In genomic region chr12:2944401-2945047, GRCh38 we compare ENCODE assay signal across 8 cellular contexts. TPM values are rescaled to one million over a fixed set of nuclear protein-coding genes. Genes with fewer than 3 reads are reported as not detected.
DNase-seq lines count a peak whose midpoint lies in the region; ATAC-seq and TF ChIP-seq lines count a peak whose summit lies in the region.

No MANE protein-coding gene starts in this region.

- H3K9me3 ChIP-seq in right atrium auricular region: no peaks in the 10 kb centered on the region
- H3K9me3 ChIP-seq in skeletal muscle tissue (ENCODE audit: control insufficient read depth in 3 of 3, low read length in 3 of 3): no peaks in the 10 kb centered on the region

- DNase-seq in AML-193 (lab: John Stamatoyannopoulos, UW): peak; percentile 10 to 11
- no peak for DNase-seq in HFF-Myc (ENCODE audit: extremely low read depth, low read depth)
- DNase-seq in activated naive CD8-positive, alpha-beta T cell treated with anti-CD3 and anti-CD28 coated beads, Interleukin-2, amount 50 U/mL, for 16 hours (ENCODE audit: low read depth, low spot score): peak; percentile 15
- peak; percentile 66 for DNase-seq in right atrium auricular region (ENCODE audit: low spot score)

- peaks cover 0 to 21% of the 10 kb centered on the region in 2 donors for H3K4me1 ChIP-seq in right atrium auricular region
- H3K4me1 ChIP-seq in skeletal muscle tissue (ENCODE audit: control insufficient read depth in 3 of 3, insufficient read depth in 3 of 3, low read length in 3 of 3): peaks cover 9 to 11% (median 10%) of the 10 kb centered on the region in 3 donors

- H3K36me3 ChIP-seq in right atrium auricular region (peaks cover 14% of the 10 kb centered on the region), skeletal muscle tissue (ENCODE audit: control insufficient read depth in 3 of 3, insufficient read depth in 3 of 3, low read length in 3 of 3) (peaks cover 6 to 12% (median 8%) of the 10 kb centered on the region in 3 donors)

- H3K27me3 ChIP-seq in right atrium auricular region: no peaks in the 10 kb centered on the region
- H3K27me3 ChIP-seq in skeletal muscle tissue (ENCODE audit: control insufficient read depth in 3 of 3, insufficient read depth in 3 of 3, low read length in 3 of 3): no peaks in the 10 kb centered on the region

- H3K4me3 ChIP-seq in HFF-Myc (replicated peaks; ENCODE audit: low read depth, low read length) (no peak overlapping the region), right atrium auricular region (no peak overlapping the region), skeletal muscle tissue (ENCODE audit: low read length in 3 of 3) (peak overlapping the region in 1 of 3 donors; percentile 8)

- H3K9ac ChIP-seq in skeletal muscle tissue (ENCODE audit: low read depth in 1 of 3, low read length in 3 of 3): peak overlapping the region; percentile 0 to 63 (median 36)

- TF ChIP-seq CTCF in HFF-Myc (IDR thresholded peaks at IDR 0.05; ENCODE audit: low read depth, low read length, missing control alignments) (peak; percentile 72), right atrium auricular region (IDR thresholded peaks at IDR 0.05) (peak; percentile 47 to 86)

- ATAC-seq in SK-N-SH treated with all-trans-retinoic acid at 6 μM for 48 hours (peak; percentile 76), GM21390 (IDR thresholded peaks at IDR 0.05; ENCODE audit: unreplicated experiment) (no peak), HG02610 (IDR thresholded peaks at IDR 0.05; ENCODE audit: unreplicated experiment) (no peak)

- H3K27ac ChIP-seq in right atrium auricular region (peak overlapping the region in 1 of 2 donors; percentile 42), skeletal muscle tissue (ENCODE audit: low read depth, low read length) (peak overlapping the region; percentile 1)

TF ChIP-seq in SK-N-SH treated with all-trans-retinoic acid at 6 μM for 48 hours, 23 proteins besides CTCF, POLR2A, EP300 and RAD21:
- no peak for TF ChIP-seq ESRRG (CRISPR knock-in tag; IDR thresholded peaks at IDR 0.05)
- TF ChIP-seq TCF4 (CRISPR knock-in tag; IDR thresholded peaks at IDR 0.05; ENCODE audit: borderline replicate concordance): no peak
- no peak for TF ChIP-seq TSHZ2 (CRISPR knock-in tag; IDR thresholded peaks at IDR 0.05)
- TF ChIP-seq ZNF8 (CRISPR knock-in tag; IDR thresholded peaks at IDR 0.05): no peak
- no peak for TF ChIP-seq ZC3H10 (CRISPR knock-in tag; IDR thresholded peaks at IDR 0.05)
- TF ChIP-seq RARB (CRISPR knock-in tag; IDR thresholded peaks at IDR 0.05): no peak
- TF ChIP-seq ISL1 (CRISPR knock-in tag; IDR thresholded peaks at IDR 0.05): no peak

RNA-seq across cellular contexts. Expression of gene TEAD4, which starts 14.7 kb away (rescaled TPM):
- total RNA-seq in right atrium auricular region (10 to 100 TPM; 12.9 to 41.5 TPM), skeletal muscle tissue (30.3 TPM)

RNA-seq across cellular contexts. Expression of gene TULP3, which starts 53.8 kb away (rescaled TPM):
- total RNA-seq in right atrium auricular region (10 to 100 TPM in 1 of 2 donors, 1 to 10 TPM in 1; 9.7 to 17.0 TPM), skeletal muscle tissue (23.5 TPM)
